In genomic region chr17:2042355-2042929, GRCh38 we compare ENCODE assay signal across 8 cellular contexts. TPM values are rescaled to one million over a fixed set of nuclear protein-coding genes. Genes with fewer than 3 reads are reported as not detected.
DNase-seq lines count a peak whose midpoint lies in the region; ATAC-seq and TF ChIP-seq lines count a peak whose summit lies in the region.

No MANE protein-coding gene starts in this region.

- DNase-seq in ACHN (peak; percentile 65), HFFc6 (no peak), heart left ventricle (no peak), retina (peak; percentile 52), GOT3 (lab: John Stamatoyannopoulos, UW) (no peak)
- no peak for DNase-seq in activated CD4-positive, alpha-beta memory T cell treated with anti-CD3 and anti-CD28 coated beads for 36 hours

- in situ Hi-C loops in ACHN (cut with HindIII; ENCODE audit: low pct_ligation_motif_present, low pct_unique_long_range_greater_than_20kb, low sequenced_read_pairs): loop anchor here (25.0 kb wide), 1 partner anchor 155 kb away; no protein-coding TSS in a partner anchor

- peak in 3 of 4 donors; percentile 3 to 22 (median 18) for ATAC-seq in heart left ventricle
- ATAC-seq in GM18505 (IDR thresholded peaks at IDR 0.05; ENCODE audit: unreplicated experiment): no peak
- ATAC-seq in GM21390 (IDR thresholded peaks at IDR 0.05; ENCODE audit: unreplicated experiment): no peak

- no peaks in the 10 kb centered on the region for H3K9me3 ChIP-seq in heart left ventricle

- intact Hi-C loops in activated CD4-positive, alpha-beta memory T cell treated with anti-CD3 and anti-CD28 coated beads for 36 hours (cut with micrococcal nuclease): loop anchor here (1.0 to 5.0 kb wide), 3 partner anchors 8 to 325 kb away; no protein-coding TSS in a partner anchor
- intact Hi-C loops in heart left ventricle (cut with DNase I): loop anchor here in 5 of 10 donors (5.0 to 10.0 kb wide), 4 partner anchors 135 to 375 kb away; partner anchors contain the start of genes PRPF8 (in 1 of the 5) and TLCD2 (in 1 of the 5)

- no peaks in the 10 kb centered on the region; the same call in none of the 2 replicates for H3K27me3 Mint-ChIP-seq in HFFc6 (ENCODE audit: insufficient read depth)
- H3K27me3 Mint-ChIP-seq in activated CD4-positive, alpha-beta memory T cell treated with anti-CD3 and anti-CD28 coated beads for 36 hours: no peaks in the 10 kb centered on the region

- 15 to 19% (median 19%) methylated on average over 18 to 21 of the region's 21 CpGs for whole genome bisulfite sequencing in heart left ventricle, 4 donors

- TF ChIP-seq CTCF in HFFc6 (IDR thresholded peaks at IDR 0.05) (no peak; the same call in 1 of the 2 replicates), heart left ventricle (IDR thresholded peaks at IDR 0.05) (no peak)

- no peaks in the 10 kb centered on the region for H3K27me3 ChIP-seq in heart left ventricle

- H3K4me3 ChIP-seq in heart left ventricle: peak overlapping the region; percentile 43 to 87 (median 76)

- no peak for TF ChIP-seq POLR2A in heart left ventricle (IDR thresholded peaks at IDR 0.05)
- TF ChIP-seq POLR2A in GM18505 (IDR thresholded peaks at IDR 0.05; ENCODE audit: borderline replicate concordance, extremely low read depth, insufficient read depth, insufficient read length): no peak

- CTCF ChIA-PET in activated CD4-positive, alpha-beta memory T cell treated with anti-CD3 and anti-CD28 coated beads for 36 hours (lab: Charles Lee): interaction anchor here (0.7 kb wide), 1 partner anchor 245 kb away, joined by 3 read pairs; no protein-coding TSS in a partner anchor

- peaks cover 3 to 38% (median 22%) of the 10 kb centered on the region in 12 donors for H3K4me1 ChIP-seq in heart left ventricle

- H3K9me3 Mint-ChIP-seq in HFFc6: no peaks in the 10 kb centered on the region
- no peaks in the 10 kb centered on the region for H3K9me3 Mint-ChIP-seq in activated CD4-positive, alpha-beta memory T cell treated with anti-CD3 and anti-CD28 coated beads for 36 hours

- peaks cover 0 to 46% (median 24%) of the 10 kb centered on the region in 9 donors for H3K36me3 ChIP-seq in heart left ventricle

- peak overlapping the region; percentile 93 for H3K4me3 Mint-ChIP-seq in HFFc6
- peak overlapping the region; percentile 96 for H3K4me3 Mint-ChIP-seq in activated CD4-positive, alpha-beta memory T cell treated with anti-CD3 and anti-CD28 coated beads for 36 hours

- peaks cover 38% of the 10 kb centered on the region for H3K36me3 Mint-ChIP-seq in HFFc6 (ENCODE audit: low read depth)
- peaks cover 17% of the 10 kb centered on the region for H3K36me3 Mint-ChIP-seq in activated CD4-positive, alpha-beta memory T cell treated with anti-CD3 and anti-CD28 coated beads for 36 hours

- peak overlapping the region; percentile 96 for H3K27ac Mint-ChIP-seq in HFFc6
- peak overlapping the region; percentile 97 for H3K27ac Mint-ChIP-seq in activated CD4-positive, alpha-beta memory T cell treated with anti-CD3 and anti-CD28 coated beads for 36 hours

- POLR2A ChIA-PET in activated CD4-positive, alpha-beta memory T cell treated with anti-CD3 and anti-CD28 coated beads for 36 hours (lab: Charles Lee): no interaction called here

- H3K27ac ChIP-seq in heart left ventricle: peak overlapping the region; percentile 81 to 97 (median 93)

- H3K4me1 Mint-ChIP-seq in HFFc6 (ENCODE audit: low read depth): peaks cover 41% of the 10 kb centered on the region
- peaks cover 23% of the 10 kb centered on the region for H3K4me1 Mint-ChIP-seq in activated CD4-positive, alpha-beta memory T cell treated with anti-CD3 and anti-CD28 coated beads for 36 hours (ENCODE audit: low read depth)

RNA-seq across cellular contexts. Expression of gene OVCA2, which starts 0.6 kb away (rescaled TPM):
- 10 to 100 TPM; 39.5 to 44.3 (median 41.7) TPM for total RNA-seq in HFFc6 (2021; fragmentation: NEBNext Ultra II Directional; extraction: Animal tissue kit (Norgen Biotek cat#: 25700))
- 10 to 100 TPM; 31.7 to 34.8 TPM for total RNA-seq in activated CD4-positive, alpha-beta memory T cell treated with anti-CD3 and anti-CD28 coated beads for 36 hours
- 10 to 100 TPM; 16.0 to 30.2 (median 20.0) TPM for total RNA-seq in heart left ventricle
- polyA plus RNA-seq in heart left ventricle: 10 to 100 TPM; 26.6 to 52.4 TPM

RNA-seq across cellular contexts. Expression of gene HIC1, which starts 12.5 kb away (rescaled TPM):
- 10 to 100 TPM; 42.7 to 51.9 (median 48.0) TPM for total RNA-seq in HFFc6 (2021; fragmentation: NEBNext Ultra II Directional; extraction: Animal tissue kit (Norgen Biotek cat#: 25700))
- total RNA-seq in activated CD4-positive, alpha-beta memory T cell treated with anti-CD3 and anti-CD28 coated beads for 36 hours: 10 to 100 TPM; 13.1 to 13.2 TPM
- 10 to 100 TPM in 7 of 9 donors, 1 to 10 TPM in 2; 8.9 to 29.6 (median 16.7) TPM for total RNA-seq in heart left ventricle
- polyA plus RNA-seq in heart left ventricle: 10 to 100 TPM in 1 of 2 donors, 1 to 10 TPM in 1; 8.3 to 11.7 TPM

RNA-seq across cellular contexts. Expression of gene DPH1, which starts 12.5 kb away (rescaled TPM):
- 10 to 100 TPM; 65.9 to 81.6 (median 71.8) TPM for total RNA-seq in HFFc6 (2021; fragmentation: NEBNext Ultra II Directional; extraction: Animal tissue kit (Norgen Biotek cat#: 25700))
- 10 to 100 TPM; 29.4 to 31.1 TPM for total RNA-seq in activated CD4-positive, alpha-beta memory T cell treated with anti-CD3 and anti-CD28 coated beads for 36 hours
- total RNA-seq in heart left ventricle: 10 to 100 TPM; 14.0 to 38.1 (median 27.6) TPM
- 10 to 100 TPM; 18.8 to 23.4 TPM for polyA plus RNA-seq in heart left ventricle

RNA-seq across cellular contexts. Expression of gene RTN4RL1, which starts 17.3 kb away (rescaled TPM):
- under 1 TPM; 0.33 to 0.60 (median 0.39) TPM for total RNA-seq in HFFc6 (2021; fragmentation: NEBNext Ultra II Directional; extraction: Animal tissue kit (Norgen Biotek cat#: 25700))
- total RNA-seq in activated CD4-positive, alpha-beta memory T cell treated with anti-CD3 and anti-CD28 coated beads for 36 hours: under 1 TPM; 0.17 to 0.21 TPM
- total RNA-seq in heart left ventricle: 1 to 10 TPM; 1.7 to 4.2 (median 2.7) TPM
- polyA plus RNA-seq in heart left ventricle: 1 to 10 TPM; 2.2 to 4.9 TPM

Comparison
In these comparisons a context has a peak if more than half of its experiments do, and no peak if none do; other contexts are left out.
1. DNase-seq: peak in ACHN (single experiment) and retina (single experiment); none in HFFc6 (single experiment), activated CD4-positive, alpha-beta memory T cell treated with anti-CD3 and anti-CD28 coated beads for 36 hours (single experiment), heart left ventricle (0 of 5) and GOT3 (single experiment).
2. ATAC-seq: peak in heart left ventricle (3 of 4); none in GM18505 (single experiment) and GM21390 (single experiment).